ENCODE assay signal across 21 cellular contexts in genomic region chr4:24078347-24078962, GRCh38.
DNase-seq lines count a peak whose midpoint lies in the region; ATAC-seq, FAIRE-seq and TF ChIP-seq lines count a peak whose summit lies in the region.
"Had no signal": no experiment of that assay in that cellular context is flagged by ENCODE, and none has a peak within 500 bp of the region (broad histone marks: within the 10 kb centered on the region; RNA-seq: fewer than 3 reads in every experiment).

No MANE protein-coding gene starts in this region.

- H3K4me1 ChIP-seq in liver (ENCODE audit: control insufficient read depth in 4 of 4, insufficient read depth in 4 of 4, low read length in 3 of 4): peaks cover 2 to 14% (median 7%) of the 10 kb centered on the region in 4 donors
- no peaks in the 10 kb centered on the region for H3K4me1 ChIP-seq in HepG2 (ENCODE audit: insufficient read depth, low read length)
- peaks cover 0 to 15% (median 4%) of the 10 kb centered on the region in 4 donors for H3K4me1 ChIP-seq in right lobe of liver
- H3K4me1 ChIP-seq: A549; BLaER1 treated with 17β-estradiol and CSF1 and Interleukin-3, amounts not matched to agents 10 nM and 100 nM; Caco-2 had no signal

- WGBS in liver: 39% methylated on average over 2 of the region's 2 CpGs
- WGBS in HepG2 (ENCODE audit: low lambda C conversion rate): 3% methylated on average over 2 of the region's 2 CpGs
- 38% methylated on average over 2 of the region's 2 CpGs for WGBS in right lobe of liver (ENCODE audit: insufficient coverage, low coverage, low lambda C conversion rate, missing lambda C conversion rate)

- TF ChIP-seq POLR2A in HepG2 (IDR thresholded peaks at IDR 0.05; ENCODE audit: insufficient read depth in 1 of 2, low read depth in 2 of 2, low read length in 2 of 2) (no peak), right lobe of liver (IDR thresholded peaks at IDR 0.05) (no peak)

- H3K9ac ChIP-seq in liver (ENCODE audit: low read depth in 1 of 2, low read length in 2 of 2): no peak overlapping the region
- no peak overlapping the region for H3K9ac ChIP-seq in HepG2 (ENCODE audit: insufficient read depth, low read depth, low read length)
- H3K9ac ChIP-seq: BLaER1 treated with 17β-estradiol and CSF1 and Interleukin-3, amounts not matched to agents 10 nM and 100 nM had no signal

- POLR2A ChIA-PET in HepG2 (lab: Yijun Ruan, JAX): no interaction called here

- peak overlapping the region in 1 of 2 donors; percentile 18 for H3K27ac ChIP-seq in liver (ENCODE audit: low read depth in 1 of 2, low read length in 2 of 2)
- H3K27ac ChIP-seq in HepG2 (ENCODE audit: extremely low read length, insufficient read depth, low read length): no peak overlapping the region
- peak overlapping the region in 1 of 3 donors; percentile 31 for H3K27ac ChIP-seq in right lobe of liver
- H3K27ac ChIP-seq: 22Rv1; A549; BLaER1 treated with 17β-estradiol and CSF1 and Interleukin-3, amounts not matched to agents 10 nM and 100 nM; C4-2B had no signal

- no peak overlapping the region for H2AFZ ChIP-seq in HepG2 (ENCODE audit: low read length)

- H4K20me1 ChIP-seq in HepG2 (ENCODE audit: insufficient read depth, low read length): no peaks in the 10 kb centered on the region
- H4K20me1 ChIP-seq: BLaER1 treated with 17β-estradiol and CSF1 and Interleukin-3, amounts not matched to agents 10 nM and 100 nM had no signal

- BruUV-seq in HepG2 (replicated peaks; lab: Mats Ljungman, UMichigan): no TSS peak

- H3K27me3 ChIP-seq in liver (ENCODE audit: control insufficient read depth in 4 of 4, insufficient read depth in 4 of 4, low read length in 3 of 4): no peaks in the 10 kb centered on the region
- no peaks in the 10 kb centered on the region for H3K27me3 ChIP-seq in HepG2 (ENCODE audit: control insufficient read depth in 1 of 2, insufficient read depth in 2 of 2, low read length in 2 of 2)
- no peaks in the 10 kb centered on the region for H3K27me3 ChIP-seq in right lobe of liver
- H3K27me3 ChIP-seq: BLaER1 treated with 17β-estradiol and CSF1 and Interleukin-3, amounts not matched to agents 10 nM and 100 nM had no signal

- no peak for TF ChIP-seq CTCF in liver (IDR thresholded peaks at IDR 0.05; ENCODE audit: low read depth, low read length, missing input control)
- TF ChIP-seq CTCF in HepG2 (CRISPR knock-in tag; IDR thresholded peaks at IDR 0.05): no peak
- no peak for TF ChIP-seq CTCF in right lobe of liver (IDR thresholded peaks at IDR 0.05)

- intact Hi-C loops in HepG2 (cut with micrococcal nuclease; ENCODE audit: unreplicated experiment) (no loop called here), right lobe of liver (cut with DNase I) (no loop called here)

- H3K9me3 ChIP-seq in liver (ENCODE audit: control insufficient read depth in 4 of 4, low read length in 3 of 4): no peaks in the 10 kb centered on the region
- H3K9me3 ChIP-seq in HepG2 (ENCODE audit: low read length): no peaks in the 10 kb centered on the region
- no peaks in the 10 kb centered on the region for H3K9me3 ChIP-seq in right lobe of liver
- H3K9me3 ChIP-seq: A549, Caco-2 had no signal

- TF ChIP-seq EP300 in HepG2 (IDR thresholded peaks at IDR 0.05; ENCODE audit: low read depth in 2 of 2, low read length in 2 of 2): no peak
- TF ChIP-seq EP300 in HepG2 (CRISPR knock-in tag; IDR thresholded peaks at IDR 0.05; ENCODE audit: borderline replicate concordance): no peak

- ATAC-seq in HepG2 (no peak), right lobe of liver (peak; percentile 54 to 80 (median 68))
- ATAC-seq: A549; CD8-positive, alpha-beta T cell had no signal

- TF ChIP-seq RAD21 in liver (IDR thresholded peaks at IDR 0.05) (peak in 1 of 2 donors; percentile 8), HepG2 (CRISPR knock-in tag; IDR thresholded peaks at IDR 0.05) (no peak)

- CTCF ChIA-PET in HepG2 (lab: Yijun Ruan, JAX; ENCODE audit: low intra/inter-chr PET ratio, low total read pairs): no interaction called here

- H3K4me2 ChIP-seq in HepG2 (ENCODE audit: low read depth, low read length): no peak overlapping the region
- H3K4me2 ChIP-seq: A549; BLaER1 treated with 17β-estradiol and CSF1 and Interleukin-3, amounts not matched to agents 10 nM and 100 nM had no signal

- in situ Hi-C loops in HepG2 (cut with HindIII; ENCODE audit: extremely low pct_ligation_motif_present, low pct_unique_long_range_greater_than_20kb): no loop called here
- in situ Hi-C loops in KBM-7 (cut with MboI; ENCODE audit: low pct_unique_long_range_greater_than_20kb, low sequenced_read_pairs): no loop called here

- H3K79me2 ChIP-seq in HepG2 (ENCODE audit: insufficient read depth, low read length): no peaks in the 10 kb centered on the region

- H3K36me3 ChIP-seq in liver (ENCODE audit: control insufficient read depth in 4 of 4, insufficient read depth in 3 of 4, low read depth in 1 of 4, low read length in 3 of 4): no peaks in the 10 kb centered on the region
- no peaks in the 10 kb centered on the region for H3K36me3 ChIP-seq in HepG2 (replicated peaks in 1 of 2; ENCODE audit: control insufficient read depth in 1 of 2, insufficient read depth in 2 of 2, low read length in 2 of 2)
- no peaks in the 10 kb centered on the region for H3K36me3 ChIP-seq in right lobe of liver
- H3K36me3 ChIP-seq: BLaER1 treated with 17β-estradiol and CSF1 and Interleukin-3, amounts not matched to agents 10 nM and 100 nM had no signal

- H3K4me3 ChIP-seq in liver (ENCODE audit: low read depth in 1 of 3, low read length in 3 of 3) (no peak overlapping the region), HepG2 (replicated peaks in 1 of 3; ENCODE audit: insufficient read depth in 1 of 3, low read depth in 2 of 3, low read length in 3 of 3) (no peak overlapping the region), right lobe of liver (no peak overlapping the region)
- H3K4me3 ChIP-seq: A549; BLaER1 treated with 17β-estradiol and CSF1 and Interleukin-3, amounts not matched to agents 10 nM and 100 nM had no signal

- no peak for FAIRE-seq in HepG2 (lab: Jason Lieb, UNC)
- FAIRE-seq: A549, D721Med, G401.6, GM12891, GM19239 had no signal

- DNase-seq in NCI-H2196 (lab: John Stamatoyannopoulos, UW; ENCODE audit: unreplicated experiment) (peak; percentile 13), NCI-H2196 treated with DMSO at 0.1 percent for 48 hours (lab: John Stamatoyannopoulos, UW; ENCODE audit: unreplicated experiment) (no peak), HepG2 (ENCODE audit: low spot score) (no peak), right lobe of liver (no peak), KBM-7 (no peak)
- DNase-seq: AML-193; Caco-2; Calu3; CD4-positive, alpha-beta T cell; CD8-positive, alpha-beta T cell; DMS79 treated with DMSO at 0.1 percent for 48 hours; GF-D8 had no signal

TF ChIP-seq in liver, 16 proteins besides CTCF, POLR2A, EP300 and RAD21:
- TF ChIP-seq RXRA (IDR thresholded peaks at IDR 0.05) (peak in 1 of 2 donors; percentile 16), YY1 (IDR thresholded peaks at IDR 0.05) (peak; percentile 76), NR2F2 (IDR thresholded peaks at IDR 0.05) (no peak), HNF4A (conservative IDR thresholded peaks at IDR 0.05) (peak in 1 of 2 donors; percentile 41)

TF ChIP-seq in HepG2, 621 proteins besides CTCF, POLR2A, EP300 and RAD21 (continues in another document):
- TF ChIP-seq MATR3 (CRISPR knock-in tag; IDR thresholded peaks at IDR 0.05): no peak
- TF ChIP-seq ARNT2 (CRISPR knock-in tag; IDR thresholded peaks at IDR 0.05; ENCODE audit: low read depth): no peak
- TF ChIP-seq ZNF329 (CRISPR knock-in tag; IDR thresholded peaks at IDR 0.05; ENCODE audit: low read depth): no peak
- TF ChIP-seq ZNF703 (CRISPR knock-in tag; IDR thresholded peaks at IDR 0.05; ENCODE audit: borderline replicate concordance): no peak
- no peak for TF ChIP-seq MXD1 (CRISPR knock-in tag; IDR thresholded peaks at IDR 0.05)
- no peak for TF ChIP-seq KDM1A (CRISPR knock-in tag; IDR thresholded peaks at IDR 0.05)
- no peak for TF ChIP-seq ERF (CRISPR knock-in tag; IDR thresholded peaks at IDR 0.05)
- TF ChIP-seq CBX2 (IDR thresholded peaks at IDR 0.05; ENCODE audit: low read depth, low read length): no peak
- no peak for TF ChIP-seq CBX2 (CRISPR knock-in tag; IDR thresholded peaks at IDR 0.05; ENCODE audit: low read depth)
- no peak for TF ChIP-seq CHD4 (IDR thresholded peaks at IDR 0.05; ENCODE audit: borderline replicate concordance, low read length)
- no peak for TF ChIP-seq IKZF5 (CRISPR knock-in tag; IDR thresholded peaks at IDR 0.05)
- TF ChIP-seq ZNF589 (CRISPR knock-in tag; conservative IDR thresholded peaks at IDR 0.05): no peak
- TF ChIP-seq CENPX (CRISPR knock-in tag; IDR thresholded peaks at IDR 0.05): no peak
- no peak for TF ChIP-seq REPIN1 (CRISPR knock-in tag; IDR thresholded peaks at IDR 0.05; ENCODE audit: borderline replicate concordance, low read depth)
- TF ChIP-seq ZNF350 (CRISPR knock-in tag; IDR thresholded peaks at IDR 0.05; ENCODE audit: borderline replicate concordance, low read depth): no peak
- no peak for TF ChIP-seq ZNF501 (CRISPR knock-in tag; IDR thresholded peaks at IDR 0.05)
- TF ChIP-seq ZNF615 (CRISPR knock-in tag; IDR thresholded peaks at IDR 0.05; ENCODE audit: borderline replicate concordance): no peak
- TF ChIP-seq ZNF230 (CRISPR knock-in tag; IDR thresholded peaks at IDR 0.05): no peak
- TF ChIP-seq MXD3 (CRISPR knock-in tag; IDR thresholded peaks at IDR 0.05): no peak
